ENCODE assay signal across 1 cellular context in the genomic region with DNA sequence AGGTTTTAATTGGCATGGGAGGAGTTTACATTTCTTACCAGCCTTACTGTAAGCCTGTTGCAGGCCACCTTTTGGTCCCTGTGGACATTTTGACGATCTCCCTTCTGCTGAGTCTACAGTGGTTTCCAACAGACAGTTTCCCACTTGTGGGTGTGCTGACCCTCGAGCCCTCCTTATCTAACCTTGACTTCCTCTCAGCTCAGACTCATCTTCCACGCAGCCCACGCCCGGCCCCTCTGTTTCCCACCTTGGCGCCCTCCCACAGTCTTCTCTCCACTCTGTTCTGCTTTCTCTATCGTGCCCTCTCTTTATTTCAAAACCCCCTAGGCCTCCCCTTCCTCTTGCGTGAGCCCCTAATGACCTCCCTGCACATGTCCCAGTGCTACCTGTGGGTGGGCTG.
TF ChIP-seq lines count a peak whose summit lies in the region.

No MANE protein-coding gene starts in this region.

TF ChIP-seq in K562, 482 proteins besides CTCF, POLR2A, EP300 and RAD21 (continued from another document):
- TF ChIP-seq, protein P1, sequence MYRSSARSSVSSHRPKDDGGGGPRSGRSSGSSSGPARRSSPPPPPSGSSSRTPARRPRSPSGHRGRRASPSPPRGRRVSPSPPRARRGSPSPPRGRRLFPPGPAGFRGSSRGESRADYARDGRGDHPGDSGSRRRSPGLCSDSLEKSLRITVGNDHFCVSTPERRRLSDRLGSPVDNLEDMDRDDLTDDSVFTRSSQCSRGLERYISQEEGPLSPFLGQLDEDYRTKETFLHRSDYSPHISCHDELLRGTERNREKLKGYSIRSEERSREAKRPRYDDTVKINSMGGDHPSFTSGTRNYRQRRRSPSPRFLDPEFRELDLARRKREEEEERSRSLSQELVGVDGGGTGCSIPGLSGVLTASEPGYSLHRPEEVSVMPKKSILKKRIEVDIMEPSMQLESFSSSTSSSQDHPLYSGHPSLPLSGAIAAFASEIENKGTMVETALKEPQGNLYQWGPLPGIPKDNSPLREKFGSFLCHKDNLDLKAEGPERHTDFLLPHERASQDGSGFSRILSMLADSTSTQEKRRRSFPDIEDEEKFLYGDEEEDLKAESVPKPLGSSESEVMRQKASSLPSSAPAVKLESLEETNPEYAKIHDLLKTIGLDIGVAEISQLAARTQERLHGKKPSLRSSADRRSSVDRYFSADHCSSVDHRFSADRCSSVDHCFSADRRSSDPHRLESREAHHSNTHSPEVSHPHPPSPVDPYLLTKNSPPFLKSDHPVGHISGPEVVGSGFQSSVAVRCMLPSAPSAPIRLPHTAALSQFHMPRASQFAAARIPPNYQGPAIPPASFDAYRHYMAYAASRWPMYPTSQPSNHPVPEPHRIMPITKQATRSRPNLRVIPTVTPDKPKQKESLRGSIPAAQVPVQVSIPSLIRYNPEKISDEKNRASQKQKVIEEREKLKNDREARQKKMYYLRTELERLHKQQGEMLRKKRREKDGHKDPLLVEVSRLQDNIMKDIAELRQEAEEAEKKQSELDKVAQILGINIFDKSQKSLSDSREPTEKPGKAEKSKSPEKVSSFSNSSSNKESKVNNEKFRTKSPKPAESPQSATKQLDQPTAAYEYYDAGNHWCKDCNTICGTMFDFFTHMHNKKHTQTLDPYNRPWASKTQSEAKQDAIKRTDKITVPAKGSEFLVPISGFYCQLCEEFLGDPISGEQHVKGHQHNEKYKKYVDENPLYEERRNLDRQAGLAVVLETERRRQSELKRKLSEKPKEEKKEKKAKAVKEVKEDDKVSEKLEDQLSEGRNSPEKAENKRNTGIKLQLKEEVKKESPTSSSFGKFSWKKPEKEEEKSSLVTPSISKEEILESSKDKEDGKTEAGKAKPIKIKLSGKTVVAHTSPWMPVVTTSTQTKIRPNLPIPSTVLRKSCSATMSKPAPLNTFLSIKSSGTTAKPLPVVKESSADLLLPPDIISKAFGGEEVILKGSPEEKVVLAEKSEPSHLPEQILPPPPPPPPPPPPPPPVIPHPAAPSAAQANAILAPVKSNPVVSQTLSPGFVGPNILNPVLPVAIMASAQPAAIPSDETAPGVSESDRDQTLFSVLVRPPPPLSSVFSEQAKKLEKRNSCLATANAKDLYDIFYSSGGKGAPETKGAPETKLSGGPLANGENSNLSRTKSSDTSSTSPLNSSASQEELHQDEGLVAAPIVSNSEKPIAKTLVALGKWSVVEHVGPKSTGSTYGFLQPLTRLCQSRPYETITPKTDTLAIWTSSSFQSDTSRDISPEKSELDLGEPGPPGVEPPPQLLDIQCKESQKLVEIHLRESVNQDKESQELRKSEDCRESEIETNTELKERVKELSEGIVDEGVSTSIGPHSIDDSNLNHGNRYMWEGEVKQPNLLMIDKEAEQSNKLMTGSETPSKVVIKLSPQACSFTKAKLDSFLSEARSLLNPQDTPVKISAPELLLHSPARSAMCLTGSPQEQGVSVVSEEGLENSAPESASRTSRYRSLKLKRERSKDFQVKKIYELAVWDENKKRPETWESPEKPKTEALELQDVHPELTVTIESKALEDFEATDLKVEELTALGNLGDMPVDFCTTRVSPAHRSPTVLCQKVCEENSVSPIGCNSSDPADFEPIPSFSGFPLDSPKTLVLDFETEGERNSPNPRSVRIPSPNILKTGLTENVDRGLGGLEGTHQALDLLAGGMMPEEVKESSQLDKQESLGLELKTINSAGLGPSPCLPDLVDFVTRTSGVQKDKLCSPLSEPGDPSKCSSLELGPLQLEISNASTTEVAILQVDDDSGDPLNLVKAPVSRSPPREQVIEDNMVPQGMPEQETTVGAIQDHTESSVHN (IDR thresholded peaks at IDR 0.05; ENCODE audit: borderline replicate concordance in 1 of 2, low read depth in 1 of 2): no peak
- TF ChIP-seq, protein P2, sequence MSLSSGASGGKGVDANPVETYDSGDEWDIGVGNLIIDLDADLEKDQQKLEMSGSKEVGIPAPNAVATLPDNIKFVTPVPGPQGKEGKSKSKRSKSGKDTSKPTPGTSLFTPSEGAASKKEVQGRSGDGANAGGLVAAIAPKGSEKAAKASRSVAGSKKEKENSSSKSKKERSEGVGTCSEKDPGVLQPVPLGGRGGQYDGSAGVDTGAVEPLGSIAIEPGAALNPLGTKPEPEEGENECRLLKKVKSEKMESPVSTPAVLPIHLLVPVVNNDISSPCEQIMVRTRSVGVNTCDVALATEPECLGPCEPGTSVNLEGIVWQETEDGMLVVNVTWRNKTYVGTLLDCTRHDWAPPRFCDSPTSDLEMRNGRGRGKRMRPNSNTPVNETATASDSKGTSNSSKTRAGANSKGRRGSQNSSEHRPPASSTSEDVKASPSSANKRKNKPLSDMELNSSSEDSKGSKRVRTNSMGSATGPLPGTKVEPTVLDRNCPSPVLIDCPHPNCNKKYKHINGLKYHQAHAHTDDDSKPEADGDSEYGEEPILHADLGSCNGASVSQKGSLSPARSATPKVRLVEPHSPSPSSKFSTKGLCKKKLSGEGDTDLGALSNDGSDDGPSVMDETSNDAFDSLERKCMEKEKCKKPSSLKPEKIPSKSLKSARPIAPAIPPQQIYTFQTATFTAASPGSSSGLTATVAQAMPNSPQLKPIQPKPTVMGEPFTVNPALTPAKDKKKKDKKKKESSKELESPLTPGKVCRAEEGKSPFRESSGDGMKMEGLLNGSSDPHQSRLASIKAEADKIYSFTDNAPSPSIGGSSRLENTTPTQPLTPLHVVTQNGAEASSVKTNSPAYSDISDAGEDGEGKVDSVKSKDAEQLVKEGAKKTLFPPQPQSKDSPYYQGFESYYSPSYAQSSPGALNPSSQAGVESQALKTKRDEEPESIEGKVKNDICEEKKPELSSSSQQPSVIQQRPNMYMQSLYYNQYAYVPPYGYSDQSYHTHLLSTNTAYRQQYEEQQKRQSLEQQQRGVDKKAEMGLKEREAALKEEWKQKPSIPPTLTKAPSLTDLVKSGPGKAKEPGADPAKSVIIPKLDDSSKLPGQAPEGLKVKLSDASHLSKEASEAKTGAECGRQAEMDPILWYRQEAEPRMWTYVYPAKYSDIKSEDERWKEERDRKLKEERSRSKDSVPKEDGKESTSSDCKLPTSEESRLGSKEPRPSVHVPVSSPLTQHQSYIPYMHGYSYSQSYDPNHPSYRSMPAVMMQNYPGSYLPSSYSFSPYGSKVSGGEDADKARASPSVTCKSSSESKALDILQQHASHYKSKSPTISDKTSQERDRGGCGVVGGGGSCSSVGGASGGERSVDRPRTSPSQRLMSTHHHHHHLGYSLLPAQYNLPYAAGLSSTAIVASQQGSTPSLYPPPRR (CRISPR knock-in tag; IDR thresholded peaks at IDR 0.05; ENCODE audit: borderline replicate concordance): no peak
- TF ChIP-seq, protein P3, sequence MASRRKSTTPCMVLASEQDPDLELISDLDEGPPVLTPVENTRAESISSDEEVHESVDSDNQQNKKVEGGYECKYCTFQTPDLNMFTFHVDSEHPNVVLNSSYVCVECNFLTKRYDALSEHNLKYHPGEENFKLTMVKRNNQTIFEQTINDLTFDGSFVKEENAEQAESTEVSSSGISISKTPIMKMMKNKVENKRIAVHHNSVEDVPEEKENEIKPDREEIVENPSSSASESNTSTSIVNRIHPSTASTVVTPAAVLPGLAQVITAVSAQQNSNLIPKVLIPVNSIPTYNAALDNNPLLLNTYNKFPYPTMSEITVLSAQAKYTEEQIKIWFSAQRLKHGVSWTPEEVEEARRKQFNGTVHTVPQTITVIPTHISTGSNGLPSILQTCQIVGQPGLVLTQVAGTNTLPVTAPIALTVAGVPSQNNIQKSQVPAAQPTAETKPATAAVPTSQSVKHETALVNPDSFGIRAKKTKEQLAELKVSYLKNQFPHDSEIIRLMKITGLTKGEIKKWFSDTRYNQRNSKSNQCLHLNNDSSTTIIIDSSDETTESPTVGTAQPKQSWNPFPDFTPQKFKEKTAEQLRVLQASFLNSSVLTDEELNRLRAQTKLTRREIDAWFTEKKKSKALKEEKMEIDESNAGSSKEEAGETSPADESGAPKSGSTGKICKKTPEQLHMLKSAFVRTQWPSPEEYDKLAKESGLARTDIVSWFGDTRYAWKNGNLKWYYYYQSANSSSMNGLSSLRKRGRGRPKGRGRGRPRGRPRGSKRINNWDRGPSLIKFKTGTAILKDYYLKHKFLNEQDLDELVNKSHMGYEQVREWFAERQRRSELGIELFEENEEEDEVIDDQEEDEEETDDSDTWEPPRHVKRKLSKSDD (conservative IDR thresholded peaks at IDR 0.05; ENCODE audit: low read length): no peak
- 0 out of 2 replicates have a peak, but pooled peaks have one; percentile 22 for TF ChIP-seq SPI1 (IDR thresholded peaks at IDR 0.05; ENCODE audit: borderline replicate concordance, low read depth, low read length)
- TF ChIP-seq, protein P4, sequence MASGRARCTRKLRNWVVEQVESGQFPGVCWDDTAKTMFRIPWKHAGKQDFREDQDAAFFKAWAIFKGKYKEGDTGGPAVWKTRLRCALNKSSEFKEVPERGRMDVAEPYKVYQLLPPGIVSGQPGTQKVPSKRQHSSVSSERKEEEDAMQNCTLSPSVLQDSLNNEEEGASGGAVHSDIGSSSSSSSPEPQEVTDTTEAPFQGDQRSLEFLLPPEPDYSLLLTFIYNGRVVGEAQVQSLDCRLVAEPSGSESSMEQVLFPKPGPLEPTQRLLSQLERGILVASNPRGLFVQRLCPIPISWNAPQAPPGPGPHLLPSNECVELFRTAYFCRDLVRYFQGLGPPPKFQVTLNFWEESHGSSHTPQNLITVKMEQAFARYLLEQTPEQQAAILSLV (tag; IDR thresholded peaks at IDR 0.05): no peak
- TF ChIP-seq ZNF561 (CRISPR knock-in tag; conservative IDR thresholded peaks at IDR 0.05): no peak
- TF ChIP-seq GABPB2 (CRISPR knock-in tag; conservative IDR thresholded peaks at IDR 0.05): no peak
